ENCODE assay signal across 26 cellular contexts in genomic region chr5:79798892-79799590, GRCh38.
"Had no signal": no experiment of that assay in that cellular context is flagged by ENCODE, and none has a peak within 500 bp of the region (broad histone marks: within the 10 kb centered on the region; RNA-seq: fewer than 3 reads in every experiment).

No MANE protein-coding gene starts in this region.

- ATAC-seq: activated CD4-positive, alpha-beta T cell treated with anti-CD3 and anti-CD28 coated beads for 36 hours; activated CD8-positive, alpha-beta T cell treated with anti-CD3 and anti-CD28 coated beads, Interleukin-2, amount 10 ng/mL, durations not matched to agents 7 days and 5 days; Panc1; Right ventricle myocardium inferior had no signal

- H3K4me2 ChIP-seq: KMS-11, SK-N-SH had no signal

- H3K36me3 ChIP-seq: adrenal gland, MG63 had no signal

- H3K27ac ChIP-seq: adrenal gland, KMS-11, VCaP had no signal

- H3K4me3 ChIP-seq: adrenal gland, MG63 had no signal

- DNase-seq: activated CD4-positive, alpha-beta T cell treated with anti-CD3 and anti-CD28 coated beads for 36 hours; activated CD4-positive, alpha-beta T cell treated with anti-CD3 and anti-CD28 coated beads, Interleukin-2, amount 50 U/mL, for 4 hours; activated CD4-positive, CD25-positive, alpha-beta regulatory T cell; activated CD8-positive, alpha-beta memory T cell treated with anti-CD3 and anti-CD28 coated beads, Interleukin-2, amount 50 U/mL, for 48 hours; activated CD8-positive, alpha-beta T cell treated with anti-CD3 and anti-CD28 coated beads, Interleukin-2, amount 10 ng/mL, durations not matched to agents 7 days and 5 days; activated naive CD4-positive, alpha-beta T cell treated with anti-CD3 and anti-CD28 coated beads, Interleukin-2, amount 50 U/mL, for 16 hours; activated naive CD8-positive, alpha-beta T cell treated with anti-CD3 and anti-CD28 coated beads, Interleukin-2, amount 10 ng/mL, durations not matched to agents 7 days and 5 days; activated T-cell treated with anti-CD3 and anti-CD28 coated beads, Interleukin-2, amount 50 U/mL, for 1 hour; adrenal gland; anterior cingulate cortex; MG63; NCI-H1105; NCI-H1436; NCI-H1694 treated with DMSO at 0.1 percent for 48 hours; NCI-H2029 treated with DMSO at 0.1 percent for 48 hours; NCI-H510A treated with DMSO at 0.1 percent for 48 hours; NCI-H69; NK-92 treated with Interleukin-12 subunit alpha and Interleukin-12 subunit beta, amount 100 ng/mL, for 24 hours; OCI-M1; RPMI8226; SK-N-SH; T-helper 1 cell had no signal

- H3K9me3 ChIP-seq: adrenal gland, MG63, SK-N-SH had no signal

- H3K27me3 ChIP-seq: adrenal gland, MG63 had no signal

- H3K9ac ChIP-seq: KMS-11, SK-N-SH had no signal

- H3K4me1 ChIP-seq: adrenal gland had no signal
